ENCODE assay signal across 8 cellular contexts in genomic region chr22:17303840-17304779, GRCh38.
DNase-seq lines count a peak whose midpoint lies in the region; ATAC-seq and TF ChIP-seq lines count a peak whose summit lies in the region.

No MANE protein-coding gene starts in this region.

- H3K4me1 ChIP-seq in body of pancreas, result no peaks in the 10 kb centered on the region

- ATAC-seq in GM18508 (IDR thresholded peaks at IDR 0.05; ENCODE audit: insufficient read depth, unreplicated experiment) (peak; percentile 63), HG03457 (IDR thresholded peaks at IDR 0.05; ENCODE audit: unreplicated experiment) (peak; percentile 72), body of pancreas (no peak), Right ventricle myocardium superior (ENCODE audit: poor library complexity) (no peak)

- H3K9me3 ChIP-seq in body of pancreas, result no peaks in the 10 kb centered on the region

- no peak for TF ChIP-seq CTCF in body of pancreas (IDR thresholded peaks at IDR 0.05)

- 65 to 72% methylated on average over 20 to 21 of the region's 21 CpGs for WGBS in body of pancreas, 2 donors

- intact Hi-C loops in body of pancreas (cut with DNase I) (no loop called here), Right ventricle myocardium superior (cut with DNase I) (no loop called here)

- DNase-seq in activated T-cell treated with anti-CD3 and anti-CD28 coated beads, Interleukin-2, amount 50 U/mL, for 48 hours, result peak; percentile 58 to 60
- DNase-seq in stimulated activated CD4-positive, alpha-beta T cell treated with anti-CD3 and anti-CD28 coated beads, Interleukin-2, amount 100 ng/mL, for 24 hours, result peak; percentile 58
- DNase-seq in Ammon's horn (ENCODE audit: low spot score), result no peak
- DNase-seq in DMS153 (lab: John Stamatoyannopoulos, UW), result no peak
- no peak for DNase-seq in body of pancreas
- no peak for DNase-seq in Right ventricle myocardium superior

- H3K36me3 ChIP-seq in body of pancreas (replicated peaks in 1 of 2; ENCODE audit: insufficient read depth in 1 of 2, low read depth in 2 of 2), result no peaks in the 10 kb centered on the region

- H3K27ac ChIP-seq in body of pancreas, result no peak overlapping the region

- no peaks in the 10 kb centered on the region for H3K27me3 ChIP-seq in body of pancreas

- H3K4me3 ChIP-seq in body of pancreas, result no peak overlapping the region

- no peak for TF ChIP-seq POLR2A in body of pancreas (IDR thresholded peaks at IDR 0.05)

Comparison
In these comparisons a context has a peak if more than half of its experiments do, and no peak if none do; other contexts are left out.
1. ATAC-seq: peak in GM18508 (single experiment) and HG03457 (single experiment); none in body of pancreas (single experiment) and Right ventricle myocardium superior (single experiment).
2. DNase-seq: peak in activated T-cell treated with anti-CD3 and anti-CD28 coated beads, Interleukin-2, amount 50 U/mL, for 48 hours (2 of 2) and stimulated activated CD4-positive, alpha-beta T cell treated with anti-CD3 and anti-CD28 coated beads, Interleukin-2, amount 100 ng/mL, for 24 hours (2 of 2); none in Ammon's horn (single experiment), DMS153 (single experiment), body of pancreas (0 of 4) and Right ventricle myocardium superior (single experiment).